ENCODE assay signal across 8 cellular contexts in genomic region chr1:151047925-151048644, GRCh38. TPM values are rescaled to one million over a fixed set of nuclear protein-coding genes. Genes with fewer than 3 reads are reported as not detected.
A peak's percentile ranks its signal among the peaks of the same experiment; 100 is the strongest.
DNase-seq lines count a peak whose midpoint lies in the region; ATAC-seq, FAIRE-seq and TF ChIP-seq lines count a peak whose summit lies in the region.

No MANE protein-coding gene starts in this region.

- peak overlapping the region; percentile 71 for H4K91ac ChIP-seq in trophoblast cell (ENCODE audit: low read depth, low read length)

- no peaks in the 10 kb centered on the region for H3K9me3 ChIP-seq in Loucy (ENCODE audit: insufficient read depth, low read depth, low read length)
- no peaks in the 10 kb centered on the region for H3K9me3 ChIP-seq in SK-N-MC (ENCODE audit: low read depth, low read length)
- H3K9me3 ChIP-seq in trophoblast cell (ENCODE audit: insufficient read depth, low read depth, low read length) = no peaks in the 10 kb centered on the region

- H4K20me1 ChIP-seq in Loucy (ENCODE audit: insufficient read depth, low read length, poor library complexity, severe bottlenecking) = no peaks in the 10 kb centered on the region

- H3K23ac ChIP-seq in trophoblast cell (ENCODE audit: low read length) = no peak overlapping the region

- peak overlapping the region; percentile 49 for H3K4ac ChIP-seq in trophoblast cell (ENCODE audit: low read depth, low read length)

- H3K4me3 ChIP-seq in Loucy (ENCODE audit: low read length, poor library complexity, severe bottlenecking) (peak overlapping the region; percentile 91), SK-N-MC (peak overlapping the region; percentile 92), trophoblast cell (ENCODE audit: low read depth, low read length) (peak overlapping the region; percentile 75)

- DNase-seq in D721Med (ENCODE audit: insufficient read length, low spot score) = peak; percentile 69
- no peak for DNase-seq in SK-N-MC (ENCODE audit: low read depth, low spot score)
- DNase-seq in anterior cingulate cortex (lab: John Stamatoyannopoulos, UW) = peak; percentile 17 to 83 (median 58)
- peak; percentile 84 for DNase-seq in left cardiac atrium
- DNase-seq in trophoblast cell = peak; percentile 20 to 46
- no peak for DNase-seq in inferior parietal cortex (ENCODE audit: extremely low spot score)

- no peak for FAIRE-seq in D721Med (lab: Jason Lieb, UNC)

- H3K79me2 ChIP-seq in Loucy (ENCODE audit: insufficient read depth, low read length) = 0 out of 2 replicates have a peak, but pooled peaks cover 4% of the 10 kb centered on the region
- H3K79me2 ChIP-seq in trophoblast cell (ENCODE audit: control insufficient read depth, insufficient read depth, low read length, poor library complexity) = peaks cover 7% of the 10 kb centered on the region

- H3K4me2 ChIP-seq in Loucy (ENCODE audit: low read depth, low read length, poor library complexity, severe bottlenecking) (peak overlapping the region; percentile 90), trophoblast cell (ENCODE audit: low read length) (peak overlapping the region; percentile 88)

- H2AFZ ChIP-seq in Loucy (ENCODE audit: low read length) (peak overlapping the region; percentile 98), trophoblast cell (ENCODE audit: insufficient read depth, low read length, poor library complexity) (peak overlapping the region; percentile 58)

- H3K9ac ChIP-seq in Loucy (ENCODE audit: low read depth, low read length, poor library complexity, severe bottlenecking) = peak overlapping the region; percentile 88
- H3K9ac ChIP-seq in SK-N-MC (ENCODE audit: insufficient read length) = peak overlapping the region; percentile 72
- peak overlapping the region; percentile 72 for H3K9ac ChIP-seq in trophoblast cell (ENCODE audit: low read length)

- peak overlapping the region; percentile 58 for H3K18ac ChIP-seq in trophoblast cell (ENCODE audit: low read length)

- peak overlapping the region; percentile 80 for H3K14ac ChIP-seq in trophoblast cell (ENCODE audit: low read length)

- peak; percentile 52 for ATAC-seq in GM21576 (IDR thresholded peaks at IDR 0.05; ENCODE audit: unreplicated experiment)
- ATAC-seq in left cardiac atrium = peak; percentile 81 to 86

- H2BK120ac ChIP-seq in trophoblast cell (ENCODE audit: insufficient read depth, low read length, poor library complexity) = peak overlapping the region; percentile 40

- peak overlapping the region; percentile 81 for H2AK5ac ChIP-seq in trophoblast cell (ENCODE audit: low read length)

- peak overlapping the region; percentile 68 for H4K12ac ChIP-seq in trophoblast cell (ENCODE audit: low read depth, low read length)

- H3K27ac ChIP-seq in SK-N-MC = no peak overlapping the region
- peak overlapping the region; percentile 63 for H3K27ac ChIP-seq in trophoblast cell (ENCODE audit: low read depth, low read length)

- peaks cover 3% of the 10 kb centered on the region; the same call in 1 of the 2 replicates for H3F3A ChIP-seq in Loucy (ENCODE audit: low read depth)

- H2BK5ac ChIP-seq in trophoblast cell (ENCODE audit: low read depth, low read length, poor library complexity) = peak overlapping the region; percentile 66

- intact Hi-C loops in left cardiac atrium (cut with DNase I) = no loop called here

- TF ChIP-seq CTCF in D721Med (IDR thresholded peaks at IDR 0.05; ENCODE audit: insufficient read depth, missing control alignments) (no peak), Loucy (conservative IDR thresholded peaks at IDR 0.05; ENCODE audit: low read length) (peak; percentile 72)

- peak overlapping the region; percentile 88 for H4K8ac ChIP-seq in trophoblast cell (ENCODE audit: low read depth, low read length)

- H3K4me1 ChIP-seq in Loucy (ENCODE audit: insufficient read depth, low read length, poor library complexity, severe bottlenecking) (peaks cover 13% of the 10 kb centered on the region), trophoblast cell (ENCODE audit: control insufficient read depth in 1 of 2, insufficient read depth in 2 of 2, low read length in 2 of 2) (peaks cover 2 to 5% of the 10 kb centered on the region in 2 experiments)

- no peak overlapping the region for H2BK12ac ChIP-seq in trophoblast cell (ENCODE audit: low read length)

- no CpG with 5 or more reads among the region's 48 CpGs for WGBS in trophoblast cell (ENCODE audit: extremely low coverage, insufficient coverage, insufficient read length)

- H3K9me2 ChIP-seq in Loucy (replicated peaks; ENCODE audit: low read depth, low read length) = no peaks in the 10 kb centered on the region

- peaks cover 8% of the 10 kb centered on the region for H3K79me1 ChIP-seq in trophoblast cell (ENCODE audit: low read length)

- peaks cover 10% of the 10 kb centered on the region; the same call in 1 of the 2 replicates for H3K36me3 ChIP-seq in Loucy (ENCODE audit: insufficient read depth, low read length)
- peaks cover 5% of the 10 kb centered on the region; the same call in 1 of the 2 replicates for H3K36me3 ChIP-seq in SK-N-MC (ENCODE audit: insufficient read depth, low read length)
- peaks cover 7 to 17% of the 10 kb centered on the region in 2 experiments for H3K36me3 ChIP-seq in trophoblast cell (ENCODE audit: control insufficient read depth in 1 of 2, insufficient read depth in 2 of 2, low read length in 2 of 2)

- H3K27me3 ChIP-seq in Loucy (ENCODE audit: insufficient read depth, low read length, poor library complexity, severe bottlenecking) (no peaks in the 10 kb centered on the region), trophoblast cell (ENCODE audit: insufficient read depth, low read length) (no peaks in the 10 kb centered on the region)

RNA-seq across cellular contexts. Expression of gene C1orf56, which starts 0.5 kb away (rescaled TPM):
- total RNA-seq in left cardiac atrium = 1 to 10 TPM; 4.8 to 6.5 TPM
- 1.00 and 1.1 TPM in 2 replicates for polyA plus RNA-seq in trophoblast cell (2013)

RNA-seq across cellular contexts. Expression of gene CDC42SE1, which starts 11.3 kb away (rescaled TPM):
- total RNA-seq in left cardiac atrium = 10 to 100 TPM; 36.5 to 55.3 TPM
- 123 and 125 TPM in 2 replicates for polyA plus RNA-seq in trophoblast cell (2013)

RNA-seq across cellular contexts. Expression of gene BNIPL, which starts 11.7 kb away (rescaled TPM):
- under 1 TPM; 0.15 to 0.16 TPM for total RNA-seq in left cardiac atrium
- polyA plus RNA-seq in trophoblast cell (2013) = 0.77 and 0.82 TPM in 2 replicates

RNA-seq across cellular contexts. Expression of gene MLLT11, which starts 12.1 kb away (rescaled TPM):
- total RNA-seq in left cardiac atrium = 1 to 10 TPM; 2.0 to 2.7 TPM
- polyA plus RNA-seq in trophoblast cell (2013) = 75.7 and 77.7 TPM in 2 replicates

RNA-seq across cellular contexts. Expression of gene GABPB2, which starts 22.5 kb away (rescaled TPM):
- total RNA-seq in left cardiac atrium = 10 to 100 TPM; 13.4 to 15.6 TPM
- polyA plus RNA-seq in trophoblast cell (2013) = 2.3 and 2.5 TPM in 2 replicates

Comparison
In these comparisons a context has a peak if more than half of its experiments do, and no peak if none do; other contexts are left out.
1. DNase-seq: peak in D721Med (single experiment), anterior cingulate cortex (58 of 58), left cardiac atrium (single experiment) and trophoblast cell (2 of 2); none in SK-N-MC (single experiment) and inferior parietal cortex (single experiment).
2. Peak in every context shown above with its lines, with median percentiles within 50 percentile points of each other: H3K4me3 ChIP-seq and H3K9ac ChIP-seq.